Comparison of ENCODE assay signal across 19 cellular contexts in the genomic region with DNA sequence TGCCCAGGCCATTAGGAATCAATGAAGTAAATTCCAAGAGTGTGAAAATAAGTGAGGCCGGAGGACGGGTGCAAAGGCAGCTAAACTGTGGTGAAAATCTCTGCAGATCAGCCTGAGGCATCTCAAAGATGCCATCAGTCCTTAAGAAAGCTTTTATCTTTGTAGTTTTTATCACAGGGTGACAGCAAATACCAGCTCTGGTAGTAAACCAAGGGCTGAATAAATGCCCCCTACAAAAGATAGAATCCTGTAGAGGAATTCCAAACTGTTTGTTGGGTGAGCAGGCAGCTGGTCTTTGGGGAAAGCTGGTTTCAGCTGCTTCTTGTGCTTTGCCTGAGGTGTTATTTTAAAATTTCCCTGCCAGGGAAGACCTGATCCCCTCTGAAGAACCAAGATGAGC.
"Had no signal": no experiment of that assay in that cellular context is flagged by ENCODE, and none has a peak within 500 bp of the region (broad histone marks: within the 10 kb centered on the region; RNA-seq: fewer than 3 reads in every experiment).

No MANE protein-coding gene starts in this region.

- ATAC-seq: activated CD4-positive, CD25-positive, alpha-beta regulatory T cell treated with anti-CD3 and anti-CD28 coated beads, Interleukin-2, amount 50 U/mL, for 24 hours; effector memory CD8-positive, alpha-beta T cell; left colon; naive thymus-derived CD4-positive, alpha-beta T cell; psoas muscle had no signal

- H3K27me3 ChIP-seq: breast epithelium, dorsolateral prefrontal cortex, esophagus muscularis mucosa, right atrium auricular region, thyroid gland had no signal

- H3K27ac ChIP-seq: breast epithelium, dorsolateral prefrontal cortex, esophagus muscularis mucosa, psoas muscle, right atrium auricular region, thyroid gland had no signal

- H3K27me3 Mint-ChIP-seq: activated naive CD8-positive, alpha-beta T cell treated with anti-CD3 and anti-CD28 coated beads for 36 hours; activated T-cell treated with anti-CD3 and anti-CD28 coated beads, Interleukin-2, amount 50 U/mL, for 24 hours; memory B cell; naive thymus-derived CD4-positive, alpha-beta T cell had no signal

- H3K27ac Mint-ChIP-seq: activated naive CD8-positive, alpha-beta T cell treated with anti-CD3 and anti-CD28 coated beads for 36 hours; activated T-cell treated with anti-CD3 and anti-CD28 coated beads, Interleukin-2, amount 50 U/mL, for 24 hours; effector memory CD8-positive, alpha-beta T cell; memory B cell; naive thymus-derived CD4-positive, alpha-beta T cell had no signal

- H3K4me3 ChIP-seq: breast epithelium, dorsolateral prefrontal cortex, esophagus muscularis mucosa, psoas muscle, right atrium auricular region, thyroid gland had no signal

- H3K4me1 ChIP-seq: breast epithelium, esophagus muscularis mucosa, psoas muscle, right atrium auricular region, thyroid gland had no signal

- H3K9me3 ChIP-seq: breast epithelium, esophagus muscularis mucosa, psoas muscle, right atrium auricular region, thyroid gland had no signal

- DNase-seq: activated CD4-positive, alpha-beta T cell treated with anti-CD3 and anti-CD28 coated beads, Interleukin-2, amount 50 U/mL, for 1 hour; activated naive CD4-positive, alpha-beta T cell treated with Interleukin-2 at 50 U/mL for 16 hours; activated naive CD8-positive, alpha-beta T cell treated with anti-CD3 and anti-CD28 coated beads for 36 hours; activated T-cell treated with anti-CD3 and anti-CD28 coated beads, Interleukin-2, amount 50 U/mL, for 24 hours; dorsolateral prefrontal cortex; effector memory CD8-positive, alpha-beta T cell; hypothalamus; left colon; naive thymus-derived CD4-positive, alpha-beta T cell; psoas muscle; stimulated activated CD4-positive, alpha-beta T cell treated with anti-CD3 and anti-CD28 coated beads, Interleukin-4, amount 100 ng/mL, for 24 hours; stimulated activated naive CD4-positive, alpha-beta T cell treated with Interleukin-2 at 50 U/mL for 16 hours; thyroid gland had no signal

- H3K4me1 Mint-ChIP-seq: central memory CD8-positive, alpha-beta T cell had no signal

- H3K36me3 Mint-ChIP-seq: activated naive CD8-positive, alpha-beta T cell treated with anti-CD3 and anti-CD28 coated beads for 36 hours; memory B cell; naive thymus-derived CD4-positive, alpha-beta T cell had no signal

- H3K9me3 Mint-ChIP-seq: activated naive CD8-positive, alpha-beta T cell treated with anti-CD3 and anti-CD28 coated beads for 36 hours; activated T-cell treated with anti-CD3 and anti-CD28 coated beads, Interleukin-2, amount 50 U/mL, for 24 hours; central memory CD8-positive, alpha-beta T cell; effector memory CD8-positive, alpha-beta T cell; memory B cell; naive thymus-derived CD4-positive, alpha-beta T cell had no signal

- H3K4me3 Mint-ChIP-seq: activated naive CD8-positive, alpha-beta T cell treated with anti-CD3 and anti-CD28 coated beads for 36 hours; activated T-cell treated with anti-CD3 and anti-CD28 coated beads, Interleukin-2, amount 50 U/mL, for 24 hours; central memory CD8-positive, alpha-beta T cell; effector memory CD8-positive, alpha-beta T cell; memory B cell; naive thymus-derived CD4-positive, alpha-beta T cell had no signal

- H3K36me3 ChIP-seq: breast epithelium, esophagus muscularis mucosa, right atrium auricular region, thyroid gland had no signal
